8 cellular contexts compared by ENCODE assay signal in the genomic region with DNA sequence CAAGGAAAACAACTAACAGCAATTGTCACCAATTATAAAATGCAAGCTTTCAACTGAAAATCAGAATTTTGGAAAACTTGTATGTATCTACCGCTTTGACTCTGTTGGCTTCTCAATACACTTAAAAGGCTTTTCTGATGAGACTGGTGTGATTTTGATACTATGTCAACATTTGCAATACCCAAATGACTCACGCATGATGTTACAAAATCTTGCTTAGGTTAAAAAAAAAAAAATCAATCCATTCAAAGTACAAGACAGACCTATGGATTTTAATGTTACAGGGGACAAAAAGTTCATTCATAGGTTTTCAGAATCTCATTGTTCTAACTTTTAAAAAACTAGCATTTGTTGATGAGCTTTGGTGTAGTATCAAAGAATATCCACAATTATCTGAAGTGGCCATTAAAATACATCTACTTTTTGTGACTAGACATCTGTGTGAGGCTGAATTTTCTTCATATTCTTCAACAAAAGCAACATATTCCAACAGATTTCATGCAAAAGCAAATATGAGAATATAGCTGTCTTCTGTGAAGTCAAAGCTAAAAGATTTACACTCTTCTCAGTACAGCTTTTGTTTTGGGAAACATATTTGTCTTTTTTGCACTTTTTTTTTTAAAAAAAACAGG. TPM values are rescaled to one million over a fixed set of nuclear protein-coding genes. Genes with fewer than 3 reads are reported as not detected.
DNase-seq lines count a peak whose midpoint lies in the region; ATAC-seq and TF ChIP-seq lines count a peak whose summit lies in the region.

No MANE protein-coding gene starts in this region.

- H2AFZ ChIP-seq in ACC112 (ENCODE audit: low read length, unreplicated experiment) = no peak overlapping the region
- H2AFZ ChIP-seq in PC-9 = no peak overlapping the region

- peak in 1 of 2 experiments; percentile 75 for DNase-seq in PC-9
- DNase-seq in fibroblast of gingiva (ENCODE audit: low read depth) = peak; percentile 73
- DNase-seq in C1 segment of cervical spinal cord (lab: John Stamatoyannopoulos, UW) = no peak
- DNase-seq in G401 (ENCODE audit: low spot score) = no peak

- no peaks in the 10 kb centered on the region for H3K9me3 ChIP-seq in PC-9 (ENCODE audit: insufficient read depth, low read depth)

- no peaks in the 10 kb centered on the region for H4K20me1 ChIP-seq in PC-9 (ENCODE audit: insufficient read depth)

- H3F3A ChIP-seq in PC-9 (ENCODE audit: insufficient read depth, low read depth) = peaks cover 4% of the 10 kb centered on the region; the same call in 1 of the 2 replicates

- in situ Hi-C loops in G401 (cut with HindIII; ENCODE audit: low sequenced_read_pairs) = no loop called here

- CTCF ChIA-PET in PC-9 (lab: Charles Lee) = interaction anchor here (0.6 kb wide), 1 partner anchor 21 kb away, joined by 3 read pairs; no protein-coding TSS in a partner anchor

- peak overlapping the region; percentile 81 for H3K4me2 ChIP-seq in PC-9

- H3K9me2 ChIP-seq in PC-9 (ENCODE audit: insufficient read depth) = no peaks in the 10 kb centered on the region

- no peaks in the 10 kb centered on the region for H3K36me3 ChIP-seq in ACC112 (ENCODE audit: insufficient read depth, low read length)
- H3K36me3 ChIP-seq in PC-9 (ENCODE audit: low read depth) = peaks cover 10% of the 10 kb centered on the region; the same call in 1 of the 2 replicates

- H3K79me2 ChIP-seq in ACC112 (ENCODE audit: control insufficient read depth, insufficient read depth, low read length, unreplicated experiment) = peaks cover 63% of the 10 kb centered on the region
- peaks cover 80% of the 10 kb centered on the region for H3K79me2 ChIP-seq in PC-9 (ENCODE audit: low read depth)

- no TSS peak for BruUV-seq in PC-9 (replicated peaks; lab: Mats Ljungman, UMichigan)

- H3K4me3 ChIP-seq in ACC112 (ENCODE audit: low read depth, low read length) (peak overlapping the region; percentile 17; the same call in 1 of the 2 replicates), PC-9 (peak overlapping the region; percentile 36; the same call in 1 of the 2 replicates)

- no peak for TF ChIP-seq CTCF in PC-9 (conservative IDR thresholded peaks at IDR 0.05)

- ATAC-seq in GM18909 (IDR thresholded peaks at IDR 0.05; ENCODE audit: poor library complexity, unreplicated experiment) (peak; percentile 32), GM19023 (IDR thresholded peaks at IDR 0.05; ENCODE audit: unreplicated experiment) (no peak), HG02588 (IDR thresholded peaks at IDR 0.05; ENCODE audit: unreplicated experiment) (no peak)

- intact Hi-C loops in PC-9 (cut with micrococcal nuclease; ENCODE audit: unreplicated experiment) = no loop called here

- H3K27me3 ChIP-seq in ACC112 (ENCODE audit: insufficient read depth, low read length) (no peaks in the 10 kb centered on the region), PC-9 (ENCODE audit: insufficient read depth, low read depth) (no peaks in the 10 kb centered on the region)

- H3K27ac ChIP-seq in ACC112 (ENCODE audit: low read depth, low read length) (peak overlapping the region; percentile 38), PC-9 (peak overlapping the region; percentile 93)

- POLR2A ChIA-PET in PC-9 (lab: Charles Lee; ENCODE audit: unreplicated experiment) = interaction anchor here (0.7 kb wide), 1 partner anchor 62 kb away, joined by 7 read pairs; no protein-coding TSS in a partner anchor

- H3K4me1 ChIP-seq in ACC112 (ENCODE audit: control insufficient read depth, insufficient read depth, low read length, unreplicated experiment) (peaks cover 28% of the 10 kb centered on the region), PC-9 (replicated peaks; ENCODE audit: insufficient read depth) (peaks cover 50% of the 10 kb centered on the region)

RNA-seq across cellular contexts. Expression of gene ELF1, which starts 10.7 kb away (rescaled TPM):
- 31.2 and 36.0 TPM in 2 replicates for total RNA-seq in PC-9 (2021)
- 6.7 and 9.0 TPM in 2 replicates for total RNA-seq in G401 (2014; rRNA removed; shearing (Covaris generic))

RNA-seq across cellular contexts. Expression of gene WBP4, which starts 52.8 kb away (rescaled TPM):
- total RNA-seq in PC-9 (2021) = 4.2 and 6.3 TPM in 2 replicates
- 9.7 and 16.5 TPM in 2 replicates for total RNA-seq in G401 (2014; rRNA removed; shearing (Covaris generic))
